In genomic region chr6:106163966-106164877, GRCh38 we compare ENCODE assay signal across 8 cellular contexts.
DNase-seq lines count a peak whose midpoint lies in the region; ATAC-seq, FAIRE-seq and TF ChIP-seq lines count a peak whose summit lies in the region.

No MANE protein-coding gene starts in this region.

- 63 to 73% methylated on average over 6 to 17 of the region's 17 CpGs for WGBS in transverse colon (ENCODE audit: low coverage in 1 of 2), 2 donors

- intact Hi-C loops in transverse colon (cut with DNase I; ENCODE audit: low total_unique reads): no loop called here

- DNase-seq in SKM-1 (lab: John Stamatoyannopoulos, UW; ENCODE audit: unreplicated experiment): peak; percentile 91
- no peak for DNase-seq in bronchial epithelial cell (ENCODE audit: low read depth)
- DNase-seq in natural killer cell treated with Interleukin-12 subunit alpha and Interleukin-12 subunit beta and Interleukin-15 and Interleukin-18, amount 100 ng/mL, for 72 hours (ENCODE audit: low spot score): peak; percentile 90
- DNase-seq in transverse colon: peak; percentile 46
- DNase-seq in ACHN: no peak
- no peak for DNase-seq in RCC 7860 (ENCODE audit: low spot score)

- no peak overlapping the region for H3K4me3 ChIP-seq in bronchial epithelial cell (ENCODE audit: low read depth, low read length)
- no peak overlapping the region for H3K4me3 ChIP-seq in transverse colon

- no peaks in the 10 kb centered on the region for H3K9me3 ChIP-seq in transverse colon

- H3K4me1 Mint-ChIP-seq in natural killer cell treated with Interleukin-12 subunit alpha and Interleukin-12 subunit beta and Interleukin-15 and Interleukin-18, amount 100 ng/mL, for 72 hours (ENCODE audit: low read depth in 2 of 2): peaks cover 58 to 73% of the 10 kb centered on the region in 2 donors

- TF ChIP-seq CTCF in bronchial epithelial cell (IDR thresholded peaks at IDR 0.05; ENCODE audit: insufficient read depth, low read length, severe bottlenecking) (no peak), transverse colon (IDR thresholded peaks at IDR 0.05) (no peak)

- ATAC-seq in GM18517 (IDR thresholded peaks at IDR 0.05; ENCODE audit: unreplicated experiment): peak; percentile 31
- ATAC-seq in HG02852 (IDR thresholded peaks at IDR 0.05; ENCODE audit: unreplicated experiment): peak; percentile 58
- ATAC-seq in natural killer cell treated with Interleukin-12 subunit alpha and Interleukin-12 subunit beta and Interleukin-15 and Interleukin-18, amount 100 ng/mL, for 72 hours: peak; percentile 95

- peak overlapping the region; percentile 87 for H3K4me3 Mint-ChIP-seq in natural killer cell treated with Interleukin-12 subunit alpha and Interleukin-12 subunit beta and Interleukin-15 and Interleukin-18, amount 100 ng/mL, for 72 hours

- peaks cover 0 to 6% (median 0%) of the 10 kb centered on the region in 4 donors for H3K4me1 ChIP-seq in transverse colon

- H3K27ac Mint-ChIP-seq in natural killer cell treated with Interleukin-12 subunit alpha and Interleukin-12 subunit beta and Interleukin-15 and Interleukin-18, amount 100 ng/mL, for 72 hours: peak overlapping the region; percentile 97 to 99

- no peaks in the 10 kb centered on the region for H3K9me3 Mint-ChIP-seq in natural killer cell treated with Interleukin-12 subunit alpha and Interleukin-12 subunit beta and Interleukin-15 and Interleukin-18, amount 100 ng/mL, for 72 hours

- H3K36me3 ChIP-seq in bronchial epithelial cell (ENCODE audit: control insufficient read depth, insufficient read depth, low read length) (no peaks in the 10 kb centered on the region), transverse colon (no peaks in the 10 kb centered on the region)

- in situ Hi-C loops in transverse colon (cut with MboI; ENCODE audit: low pct_ligation_motif_present in 1 of 4, low pct_unique_long_range_greater_than_20kb in 1 of 4, low sequenced_read_pairs in 3 of 4) (no loop called here), ACHN (cut with HindIII; ENCODE audit: low pct_ligation_motif_present, low pct_unique_long_range_greater_than_20kb, low sequenced_read_pairs) (no loop called here)

- H3K27me3 ChIP-seq in bronchial epithelial cell (ENCODE audit: control insufficient read depth, insufficient read depth, low read length): no peaks in the 10 kb centered on the region
- H3K27me3 ChIP-seq in transverse colon: no peaks in the 10 kb centered on the region

- no peaks in the 10 kb centered on the region for H3K27me3 Mint-ChIP-seq in natural killer cell treated with Interleukin-12 subunit alpha and Interleukin-12 subunit beta and Interleukin-15 and Interleukin-18, amount 100 ng/mL, for 72 hours

- peak; percentile 88 for FAIRE-seq in bronchial epithelial cell (lab: Jason Lieb, UNC)
- FAIRE-seq in RCC 7860 (lab: Jason Lieb, UNC): no peak

- H3K27ac ChIP-seq in transverse colon: peak overlapping the region; percentile 67 to 83 (median 72)

- peaks cover 11% of the 10 kb centered on the region for H3K36me3 Mint-ChIP-seq in natural killer cell treated with Interleukin-12 subunit alpha and Interleukin-12 subunit beta and Interleukin-15 and Interleukin-18, amount 100 ng/mL, for 72 hours

- TF ChIP-seq EP300 in transverse colon (IDR thresholded peaks at IDR 0.05; ENCODE audit: low read depth): no peak

- no peak for TF ChIP-seq POLR2A in transverse colon (IDR thresholded peaks at IDR 0.05)

Comparison
In these comparisons a context has a peak if more than half of its experiments do, and no peak if none do; other contexts are left out.
1. ATAC-seq: peak in every context shown above with its lines; median percentile 95 in natural killer cell treated with Interleukin-12 subunit alpha and Interleukin-12 subunit beta and Interleukin-15 and Interleukin-18, amount 100 ng/mL, for 72 hours; 58 in HG02852; 31 in GM18517.
2. DNase-seq: peak in SKM-1 (single experiment), natural killer cell treated with Interleukin-12 subunit alpha and Interleukin-12 subunit beta and Interleukin-15 and Interleukin-18, amount 100 ng/mL, for 72 hours (single experiment) and transverse colon (single experiment); none in bronchial epithelial cell (single experiment), ACHN (single experiment) and RCC 7860 (single experiment).